Comparison of ENCODE assay signal across 8 cellular contexts in the genomic region with DNA sequence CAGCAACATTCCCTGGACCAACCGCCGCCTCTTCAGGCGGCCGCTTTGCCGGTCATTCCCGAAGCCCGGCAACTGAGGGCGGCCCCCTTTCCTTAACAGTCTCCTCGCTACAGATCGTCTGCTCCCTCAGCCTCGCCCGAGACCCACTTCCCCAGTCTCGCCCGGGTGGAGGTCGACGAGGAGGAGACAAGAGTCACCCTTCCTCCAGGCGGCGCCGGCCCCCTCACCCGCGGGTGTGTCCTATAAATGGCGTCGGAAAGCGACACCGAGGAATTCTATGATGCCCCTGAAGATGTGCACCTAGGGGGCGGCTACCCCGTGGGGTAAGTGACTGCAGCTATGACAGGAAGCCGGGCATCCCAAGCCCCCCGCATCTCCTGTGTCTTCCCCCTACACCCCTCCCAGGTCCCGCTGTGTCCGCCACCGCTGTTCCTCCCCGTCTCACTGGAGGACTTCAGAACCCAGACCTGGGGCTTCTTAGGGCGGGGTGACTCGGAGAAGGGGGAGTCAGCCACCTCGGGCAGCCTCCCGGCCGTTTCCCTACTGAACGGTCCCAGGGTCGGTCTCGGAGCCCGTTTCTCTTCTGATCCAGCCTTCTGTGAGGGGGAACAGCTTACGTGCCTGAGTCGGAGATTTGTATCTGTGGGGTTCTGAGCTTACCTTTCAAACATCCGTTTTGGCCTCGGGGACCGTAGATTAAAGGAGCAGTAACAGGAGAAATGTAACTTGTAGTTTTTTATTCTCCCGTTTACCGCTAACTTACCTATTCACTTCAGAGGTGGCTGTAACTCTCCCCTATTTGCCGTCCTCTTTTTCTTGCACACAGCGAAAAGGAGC. TPM values are rescaled to one million over a fixed set of nuclear protein-coding genes. Genes with fewer than 3 reads are reported as not detected.
DNase-seq lines count a peak whose midpoint lies in the region; ATAC-seq and TF ChIP-seq lines count a peak whose summit lies in the region.

No MANE protein-coding gene starts in this region.

- H3K27me3 Mint-ChIP-seq in CD8-positive, alpha-beta T cell (ENCODE audit: low read depth): no peaks in the 10 kb centered on the region

- peak overlapping the region; percentile 98 for H3K4me3 Mint-ChIP-seq in CD8-positive, alpha-beta T cell

- TF ChIP-seq CTCF in CD8-positive, alpha-beta T cell (IDR thresholded peaks at IDR 0.05): no peak

- peak overlapping the region; percentile 97 for H3K27ac Mint-ChIP-seq in CD8-positive, alpha-beta T cell

- POLR2A ChIA-PET in CD8-positive, alpha-beta T cell (lab: Charles Lee): interaction anchor here (0.6 to 1.0 kb wide), 2 partner anchors 11 to 255 kb away, joined by 3 read pairs; no protein-coding TSS in a partner anchor

- H3K4me1 Mint-ChIP-seq in CD8-positive, alpha-beta T cell (ENCODE audit: low read depth): peaks cover 38% of the 10 kb centered on the region

- peaks cover 2% of the 10 kb centered on the region for H3K36me3 Mint-ChIP-seq in CD8-positive, alpha-beta T cell

- H3K9me3 ChIP-seq in CD8-positive, alpha-beta T cell (ENCODE audit: low read length): no peaks in the 10 kb centered on the region
- H3K9me3 ChIP-seq in iPS-18c (ENCODE audit: control insufficient read depth, insufficient read depth, low read length): peaks cover 2% of the 10 kb centered on the region

- intact Hi-C loops in CD8-positive, alpha-beta T cell (cut with DNase I, micrococcal nuclease): loop anchor here (2.0 to 10.0 kb wide), 6 partner anchors 91 to 1121 kb away; partner anchors contain the start of genes KLHL13 (in 1 of the 2), PGRMC1 (in 1 of the 2) and SLC25A5 (in 1 of the 2)

- H3K27ac ChIP-seq in CD8-positive, alpha-beta T cell (ENCODE audit: low read depth, low read length): peak overlapping the region; percentile 87

- no peaks in the 10 kb centered on the region for H3K9me3 Mint-ChIP-seq in CD8-positive, alpha-beta T cell

- peaks cover 34% of the 10 kb centered on the region for H3K4me1 ChIP-seq in CD8-positive, alpha-beta T cell (ENCODE audit: insufficient read depth, low read length)

- peak; percentile 3 to 63 (median 50) for DNase-seq in CD8-positive, alpha-beta T cell
- DNase-seq in HuH-7 (ENCODE audit: low spot score) (peak; percentile 21), T-helper 2 cell (peak; percentile 25 to 57 (median 47)), astrocyte of the hippocampus (ENCODE audit: low read depth, low spot score) (peak; percentile 39), NCI-H2196 (lab: John Stamatoyannopoulos, UW; ENCODE audit: unreplicated experiment) (no peak)
- peak in 2 of 3 donors; percentile 15 to 40 for DNase-seq in stimulated activated CD4-positive, alpha-beta T cell treated with anti-CD3 and anti-CD28 coated beads, Interleukin-12 subunit alpha, Interleukin-12 subunit beta, amount 100 ng/mL, for 48 hours (ENCODE audit: low read depth in 2 of 3, low spot score in 1 of 3)

- H3K4me3 ChIP-seq in CD8-positive, alpha-beta T cell (ENCODE audit: low read depth, low read length): peak overlapping the region; percentile 70
- H3K4me3 ChIP-seq in iPS-18c (ENCODE audit: insufficient read depth, low read depth, low read length): peak overlapping the region; percentile 82

- H3K36me3 ChIP-seq in CD8-positive, alpha-beta T cell (ENCODE audit: insufficient read depth, low read length): no peaks in the 10 kb centered on the region

- CTCF ChIA-PET in CD8-positive, alpha-beta T cell (lab: Charles Lee): no interaction called here

- H3K27me3 ChIP-seq in CD8-positive, alpha-beta T cell (ENCODE audit: insufficient read depth, low read length): no peaks in the 10 kb centered on the region

- peak; percentile 45 for ATAC-seq in CD8-positive, alpha-beta T cell
- peak; percentile 18 for ATAC-seq in GM21390 (IDR thresholded peaks at IDR 0.05; ENCODE audit: unreplicated experiment)

RNA-seq across cellular contexts. Expression of gene WDR44, which starts 0.6 kb away (rescaled TPM):
- 10 to 100 TPM in 1 of 2 experiments, 1 to 10 TPM in 1; 9.9 to 11.2 TPM for total RNA-seq in CD8-positive, alpha-beta T cell
